In the genomic region with DNA sequence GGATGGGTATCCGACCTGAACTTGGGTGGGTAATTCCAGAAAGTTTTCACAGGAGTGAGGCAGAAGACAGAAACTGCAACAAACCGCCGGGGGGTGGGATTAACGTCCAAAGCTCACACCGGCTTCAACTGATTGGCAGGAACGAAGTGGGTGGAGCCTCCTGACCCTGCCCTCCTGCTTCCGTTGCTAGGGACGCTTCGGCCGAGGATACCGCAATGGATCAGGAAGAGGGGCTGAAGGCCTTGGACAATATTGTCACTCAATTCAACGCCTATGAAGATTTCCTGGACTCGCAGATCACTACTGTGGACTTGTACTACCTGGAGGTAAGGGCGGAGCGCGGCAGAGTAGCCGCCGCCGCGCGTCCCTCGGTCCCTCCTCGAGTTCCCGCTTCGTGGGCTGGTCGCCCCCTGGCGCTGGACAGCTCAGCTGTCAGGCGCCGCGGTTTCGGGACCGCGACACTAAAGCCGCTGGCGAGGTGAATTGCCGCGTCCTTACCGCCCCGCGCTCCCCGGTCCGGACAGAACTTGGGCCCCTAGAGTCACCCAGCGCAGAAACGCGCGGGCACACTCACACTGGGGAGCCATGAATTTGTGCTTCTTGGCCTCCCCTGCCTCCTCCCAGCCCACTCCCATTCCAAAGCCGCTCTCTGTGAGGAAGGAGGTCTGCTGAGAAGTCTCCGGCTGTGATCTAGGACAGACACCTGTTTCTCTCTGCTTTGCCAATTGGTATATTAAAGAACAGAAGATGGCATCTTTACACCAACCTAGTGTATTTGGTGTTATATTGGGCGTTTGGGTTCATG, we compare ENCODE assay signal across 8 cellular contexts. TPM values are rescaled to one million over a fixed set of nuclear protein-coding genes. Genes with fewer than 3 reads are reported as not detected.
A peak's percentile ranks its signal among the peaks of the same experiment; 100 is the strongest.
DNase-seq lines count a peak whose midpoint lies in the region; ATAC-seq and TF ChIP-seq lines count a peak whose summit lies in the region.

CFAP299 (plus strand) TSS at position 177 of the 805 bp plus-strand sequence.

- H3K36me3 ChIP-seq in iPS-15b (ENCODE audit: control insufficient read depth, insufficient read depth, low read length) = no peaks in the 10 kb centered on the region
- H3K36me3 ChIP-seq in skeletal muscle satellite cell (ENCODE audit: insufficient read depth, low read length) = no peaks in the 10 kb centered on the region

- peak; percentile 83 for DNase-seq in GM12865 (ENCODE audit: low read depth)
- DNase-seq in NCI-H1092 treated with DMSO at 0.1 percent for 48 hours (lab: John Stamatoyannopoulos, UW) = peak; percentile 67
- peak in 3 of 5 experiments; percentile 2 to 49 (median 3) for DNase-seq in T-helper 2 cell
- no peak for DNase-seq in GF-D8 (lab: John Stamatoyannopoulos, UW)

- no peak within 1 kb of the TSS for H3K27ac Mint-ChIP-seq in brain

- peaks cover 7% of the 10 kb centered on the region for H3K4me1 Mint-ChIP-seq in brain

- no peaks in the 10 kb centered on the region for H3K36me3 Mint-ChIP-seq in brain

- H3K27me3 ChIP-seq in iPS-15b (ENCODE audit: control insufficient read depth, insufficient read depth, low read length) = peaks cover 30% of the 10 kb centered on the region
- H3K27me3 ChIP-seq in skeletal muscle satellite cell (ENCODE audit: control insufficient read depth, insufficient read depth, low read length) = no peaks in the 10 kb centered on the region

- no peak within 1 kb of the TSS for H3K9ac ChIP-seq in iPS-15b (ENCODE audit: low read depth, low read length)
- peak within 1 kb of the TSS; percentile 25 for H3K9ac ChIP-seq in skeletal muscle satellite cell (ENCODE audit: low read depth, low read length)

- peak within 1 kb of the TSS; percentile 94 for H3K4me2 ChIP-seq in skeletal muscle satellite cell (ENCODE audit: low read length)

- peak within 1 kb of the TSS; percentile 86 to 92 (median 89) for H3K4me3 Mint-ChIP-seq in brain

- peak; percentile 23 for TF ChIP-seq CTCF in GM12865 (IDR thresholded peaks at IDR 0.05; ENCODE audit: insufficient read depth, low read depth, low read length, missing control alignments)
- TF ChIP-seq CTCF in brain (conservative IDR thresholded peaks at IDR 0.05) = peak; percentile 68 to 82

- no peaks in the 10 kb centered on the region for H3K4me1 ChIP-seq in iPS-15b (ENCODE audit: control insufficient read depth, insufficient read depth, low read length)
- peaks cover 7% of the 10 kb centered on the region for H3K4me1 ChIP-seq in skeletal muscle satellite cell (ENCODE audit: control insufficient read depth, insufficient read depth, low read length)

- ATAC-seq in HG02588 (IDR thresholded peaks at IDR 0.05; ENCODE audit: unreplicated experiment) = peak; percentile 98

- no peaks in the 10 kb centered on the region for H3K9me3 ChIP-seq in iPS-15b (ENCODE audit: control insufficient read depth, insufficient read depth, low read length)
- no peaks in the 10 kb centered on the region for H3K9me3 ChIP-seq in skeletal muscle satellite cell (replicated peaks; ENCODE audit: low read length)

- H3K9me3 Mint-ChIP-seq in brain = no peaks in the 10 kb centered on the region

- H3K27me3 Mint-ChIP-seq in brain = peaks cover 36% of the 10 kb centered on the region

- peak within 1 kb of the TSS; percentile 56 for H3K4me3 ChIP-seq in GM12865 (ENCODE audit: low read depth, low read length)
- peak within 1 kb of the TSS; percentile 90 for H3K4me3 ChIP-seq in iPS-15b (ENCODE audit: low read depth, low read length)
- peak within 1 kb of the TSS; percentile 87 for H3K4me3 ChIP-seq in skeletal muscle satellite cell (ENCODE audit: low read length)

RNA-seq across cellular contexts. Expression of gene CFAP299, which starts in this region (rescaled TPM):
- polyA plus RNA-seq in brain (ENCODE audit: insufficient read depth, low read depth, low replicate concordance) = not detected
- 0.51 and 2.2 TPM in 2 replicates for total RNA-seq in skeletal muscle satellite cell (2012; rRNA removed)
